ENCODE assay signal across 9 cellular contexts in genomic region chr5:157596449-157596848, GRCh38. TPM values are rescaled to one million over a fixed set of nuclear protein-coding genes. Genes with fewer than 3 reads are reported as not detected.
DNase-seq lines count a peak whose midpoint lies in the region; ATAC-seq, FAIRE-seq and TF ChIP-seq lines count a peak whose summit lies in the region.
"Had no signal": no experiment of that assay in that cellular context is flagged by ENCODE, and none has a peak within 500 bp of the region (broad histone marks: within the 10 kb centered on the region; RNA-seq: fewer than 3 reads in every experiment).

No MANE protein-coding gene starts in this region.

- no peak for FAIRE-seq in kidney (lab: Jason Lieb, UNC)

- H3K9ac ChIP-seq in neural progenitor cell: no peak overlapping the region
- H3K9ac ChIP-seq in kidney (ENCODE audit: low read length in 2 of 2): no peak overlapping the region

- H3K4me3 Mint-ChIP-seq in neural progenitor cell: no peak overlapping the region

- H3K79me2 ChIP-seq in neural progenitor cell (ENCODE audit: low read depth): no peaks in the 10 kb centered on the region

- no peak overlapping the region for H3K4me2 ChIP-seq in neural progenitor cell

- H3K4me1 Mint-ChIP-seq in neural progenitor cell: peaks cover 18% of the 10 kb centered on the region

- H3K36me3 ChIP-seq in H7 (replicated peaks; ENCODE audit: control insufficient read depth, insufficient read depth, low read length) (no peaks in the 10 kb centered on the region), neural progenitor cell (no peaks in the 10 kb centered on the region), kidney (ENCODE audit: control insufficient read depth in 1 of 2, insufficient read depth in 2 of 2, low read length in 2 of 2) (no peaks in the 10 kb centered on the region)
- H3K36me3 ChIP-seq: right lobe of liver had no signal

- no peaks in the 10 kb centered on the region for H3K36me3 Mint-ChIP-seq in neural progenitor cell

- H3K9me3 ChIP-seq in neural progenitor cell (ENCODE audit: low read depth) (no peaks in the 10 kb centered on the region), kidney (ENCODE audit: control insufficient read depth in 1 of 2, low read length in 2 of 2) (no peaks in the 10 kb centered on the region)
- H3K9me3 ChIP-seq: right lobe of liver had no signal

- DNase-seq in LHCN-M2 (ENCODE audit: low read depth) (peak; percentile 66), iris pigment epithelial cell (ENCODE audit: low read depth) (peak; percentile 26), H7 (no peak), hippocampal formation (lab: John Stamatoyannopoulos, UW) (no peak), neural progenitor cell (ENCODE audit: low spot score) (no peak), kidney (no peak)
- DNase-seq: right lobe of liver had no signal

- H3F3A ChIP-seq in neural progenitor cell (ENCODE audit: low read depth): no peaks in the 10 kb centered on the region

- intact Hi-C loops in kidney (cut with DNase I): no loop called here

- H2AFZ ChIP-seq in neural progenitor cell (replicated peaks): no peak overlapping the region

- H3K27ac ChIP-seq in neural progenitor cell: no peak overlapping the region
- no peak overlapping the region for H3K27ac ChIP-seq in kidney (ENCODE audit: low read depth in 2 of 2, low read length in 2 of 2)
- H3K27ac ChIP-seq: right lobe of liver had no signal

- peaks cover 6% of the 10 kb centered on the region for H3K9me3 Mint-ChIP-seq in neural progenitor cell

- TF ChIP-seq CTCF in neural progenitor cell (IDR thresholded peaks at IDR 0.05) (no peak), kidney (IDR thresholded peaks at IDR 0.05; ENCODE audit: borderline replicate concordance, extremely low read depth, insufficient read depth) (no peak)

- H3K27ac Mint-ChIP-seq in neural progenitor cell: no peak overlapping the region

- H3K4me3 ChIP-seq in H7 (ENCODE audit: insufficient read depth, low read depth, low read length) (no peak overlapping the region), neural progenitor cell (no peak overlapping the region), kidney (ENCODE audit: low read length in 2 of 2) (no peak overlapping the region)
- H3K4me3 ChIP-seq: right lobe of liver had no signal

- H3K27me3 Mint-ChIP-seq in neural progenitor cell (ENCODE audit: insufficient read depth, low read depth): peaks cover 3% of the 10 kb centered on the region

- H3K4me1 ChIP-seq in neural progenitor cell: peaks cover 8% of the 10 kb centered on the region
- H3K4me1 ChIP-seq in kidney (ENCODE audit: control insufficient read depth in 1 of 2, insufficient read depth in 1 of 2, low read depth in 1 of 2, low read length in 2 of 2): no peaks in the 10 kb centered on the region
- H3K4me1 ChIP-seq: right lobe of liver had no signal

- peak; percentile 60 for ATAC-seq in GM18520 (IDR thresholded peaks at IDR 0.05; ENCODE audit: unreplicated experiment)
- ATAC-seq in GM21786 (IDR thresholded peaks at IDR 0.05; ENCODE audit: unreplicated experiment): peak; percentile 80

- H3K27me3 ChIP-seq in H7 (ENCODE audit: control insufficient read depth, insufficient read depth, low read length) (no peaks in the 10 kb centered on the region), neural progenitor cell (no peaks in the 10 kb centered on the region)
- H3K27me3 ChIP-seq: right lobe of liver had no signal

- H4K20me1 ChIP-seq in neural progenitor cell (ENCODE audit: low read depth): no peaks in the 10 kb centered on the region

RNA-seq across cellular contexts. Expression of gene ADAM19, which starts 20.9 kb away (rescaled TPM):
- total RNA-seq in LHCN-M2 (2014; rRNA removed) (71.8 and 89.1 TPM in 2 replicates), neural progenitor cell (ENCODE audit: low replicate concordance) (11.5 and 20.9 TPM in 2 replicates), kidney (9.2 TPM)
- 87.1 TPM for polyA plus RNA-seq in LHCN-M2 (2012)
- total RNA-seq in H7 (2014; rRNA removed; shearing (Covaris generic)): 37.7 and 53.1 TPM in 2 replicates
- polyA plus RNA-seq in kidney (ENCODE audit: insufficient read depth, low read depth, low replicate concordance): 0.88 TPM

RNA-seq across cellular contexts. Expression of gene SOX30, which starts 55.8 kb away (rescaled TPM):
- 0.06 TPM in 1 of 2 replicates, not detected in the other for total RNA-seq in LHCN-M2 (2014; rRNA removed)
- 0.05 TPM for polyA plus RNA-seq in LHCN-M2 (2012)
- total RNA-seq in H7 (2014; rRNA removed; shearing (Covaris generic)): 0.04 and 0.42 TPM in 2 replicates
- 0.06 and 0.17 TPM in 2 replicates for total RNA-seq in neural progenitor cell (ENCODE audit: low replicate concordance)
- total RNA-seq in kidney: 0.09 TPM
- polyA plus RNA-seq in kidney (ENCODE audit: insufficient read depth, low read depth, low replicate concordance): not detected

Comparison
In these comparisons a context has a peak if more than half of its experiments do, and no peak if none do; other contexts are left out.
1. DNase-seq: peak in LHCN-M2 (single experiment) and iris pigment epithelial cell (single experiment); none in H7 (single experiment), hippocampal formation (0 of 2), neural progenitor cell (single experiment) and kidney (single experiment).